Comparison of ENCODE assay signal across 2 cellular contexts in the genomic region with DNA sequence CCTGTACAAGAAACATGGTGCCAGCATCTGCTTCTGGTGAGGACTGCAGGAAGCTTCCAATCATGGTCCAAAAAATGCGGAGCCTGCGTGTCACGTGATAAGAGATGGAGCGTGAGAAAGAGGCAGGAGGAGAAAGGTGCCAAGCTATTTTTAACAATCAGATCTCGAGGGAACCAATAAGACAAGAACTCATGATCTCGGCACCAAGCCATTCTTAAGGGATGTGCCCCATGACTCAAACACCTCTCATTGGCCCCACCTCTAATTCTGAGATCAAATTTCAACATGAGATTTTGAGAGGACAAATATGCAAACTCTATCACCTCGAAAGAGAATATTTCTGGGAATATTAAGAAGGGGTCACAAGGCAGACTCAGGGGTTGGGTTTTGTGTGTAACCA.
TF ChIP-seq lines count a peak whose summit lies in the region.

No MANE protein-coding gene starts in this region.

TF ChIP-seq in HepG2, 621 proteins besides CTCF, POLR2A, EP300 and RAD21:
- TF ChIP-seq ZFP41 (CRISPR knock-in tag; IDR thresholded peaks at IDR 0.05; ENCODE audit: borderline replicate concordance) (no peak), RAD51 (IDR thresholded peaks at IDR 0.05; ENCODE audit: borderline replicate concordance) (peak; percentile 51; the same call in 1 of the 2 replicates)

TF ChIP-seq in H1, 55 proteins besides CTCF, POLR2A, EP300 and RAD21:
- TF ChIP-seq TAF7 (optimal IDR thresholded peaks at IDR 0.05; ENCODE audit: borderline replicate concordance, low read depth, low read length) (no peak), SP4 (IDR thresholded peaks at IDR 0.05; ENCODE audit: low read length) (no peak), SRF (IDR thresholded peaks at IDR 0.05; ENCODE audit: low read depth, low read length) (no peak), CHD1 (IDR thresholded peaks at IDR 0.05; ENCODE audit: low read depth, low read length) (no peak), RBBP5 (IDR thresholded peaks at IDR 0.05; ENCODE audit: borderline replicate concordance, low read depth, low read length) (no peak), RNF2 (IDR thresholded peaks at IDR 0.05; ENCODE audit: borderline replicate concordance, low read depth, low read length, missing control alignments, poor library complexity, severe bottlenecking) (no peak), HDAC2 (IDR thresholded peaks at IDR 0.05; ENCODE audit: borderline replicate concordance in 1 of 2, low read depth in 2 of 2, low read length in 2 of 2) (no peak), RFX5 (IDR thresholded peaks at IDR 0.05; ENCODE audit: borderline replicate concordance, low read depth, low read length) (no peak), KDM4A (IDR thresholded peaks at IDR 0.05; ENCODE audit: low read depth, low read length, severe bottlenecking) (no peak), TCF12 (IDR thresholded peaks at IDR 0.05; ENCODE audit: low read depth, low read length) (no peak), NANOG (IDR thresholded peaks at IDR 0.05; ENCODE audit: insufficient read depth, low read depth, low read length, poor library complexity, severe bottlenecking) (no peak), TBP (IDR thresholded peaks at IDR 0.05; ENCODE audit: low read depth, low read length) (no peak), CTBP2 (IDR thresholded peaks at IDR 0.05; ENCODE audit: borderline replicate concordance, insufficient read depth, insufficient read length, low read length) (no peak), ZNF274 (IDR thresholded peaks at IDR 0.05; ENCODE audit: borderline replicate concordance, extremely low read depth, low read length) (no peak), GABPA (IDR thresholded peaks at IDR 0.05; ENCODE audit: borderline replicate concordance, insufficient read depth, low read length) (no peak), POLR2AphosphoS5 (IDR thresholded peaks at IDR 0.05; ENCODE audit: low read depth, low read length) (no peak), GTF2F1 (IDR thresholded peaks at IDR 0.05; ENCODE audit: borderline replicate concordance, low read depth, low read length) (no peak), CREB1 (IDR thresholded peaks at IDR 0.05) (no peak), CEBPB (IDR thresholded peaks at IDR 0.05; ENCODE audit: low read depth, low read length) (no peak)
